ENCODE assay signal across 18 cellular contexts in the genomic region with DNA sequence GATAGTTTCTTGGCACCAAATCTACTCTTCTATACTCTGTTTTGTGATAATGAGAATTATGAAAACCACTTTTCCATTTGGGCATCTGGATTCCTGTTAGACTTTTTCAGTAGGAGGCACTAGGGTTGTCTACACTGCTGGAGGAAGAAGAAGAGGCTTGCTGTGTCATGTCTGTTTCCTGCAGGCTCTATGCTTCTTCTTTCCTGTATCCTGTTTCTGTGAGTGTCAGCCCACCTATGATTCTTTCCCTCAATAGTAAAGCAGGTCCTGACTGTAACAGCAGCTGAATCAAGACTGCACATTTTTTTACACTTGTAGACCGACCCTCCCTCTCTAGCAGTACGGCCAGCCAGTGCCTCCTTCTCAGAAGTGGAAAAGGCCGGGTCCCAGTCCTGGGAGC.
A peak's percentile ranks its signal among the peaks of the same experiment; 100 is the strongest.
DNase-seq lines count a peak whose midpoint lies in the region; ATAC-seq, FAIRE-seq and TF ChIP-seq lines count a peak whose summit lies in the region.
"Had no signal": no experiment of that assay in that cellular context is flagged by ENCODE, and none has a peak within 500 bp of the region (broad histone marks: within the 10 kb centered on the region; RNA-seq: fewer than 3 reads in every experiment).

No MANE protein-coding gene starts in this region.

- H3K4me1 Mint-ChIP-seq in mesothelial cell of epicardium = peaks cover 52% of the 10 kb centered on the region
- no peaks in the 10 kb centered on the region for H3K4me1 Mint-ChIP-seq in CD8-positive, alpha-beta T cell (ENCODE audit: low read depth)
- H3K4me1 Mint-ChIP-seq: activated naive CD8-positive, alpha-beta T cell treated with anti-CD3 and anti-CD28 coated beads for 36 hours; central memory CD8-positive, alpha-beta T cell had no signal

- no peak for TF ChIP-seq POLR2A in gastroesophageal sphincter (IDR thresholded peaks at IDR 0.05)

- WGBS in gastroesophageal sphincter (ENCODE audit: low coverage in 1 of 2), 2 donors = 48 to 90% methylated on average over 2 to 3 of the region's 3 CpGs

- H4K20me1 ChIP-seq in DND-41 (ENCODE audit: insufficient read depth, low read length) (no peaks in the 10 kb centered on the region), Loucy (ENCODE audit: insufficient read depth, low read length, poor library complexity, severe bottlenecking) (no peaks in the 10 kb centered on the region)

- DNase-seq in DND-41 = no peak
- DNase-seq in bronchial epithelial cell (ENCODE audit: low read depth) = peak; percentile 69
- no peak for DNase-seq in mesothelial cell of epicardium (ENCODE audit: low spot score in 2 of 2, unreplicated experiment in 2 of 2)
- no peak for DNase-seq in CD8-positive, alpha-beta T cell
- DNase-seq in NCI-H446 treated with DMSO at 0.1 percent for 48 hours (lab: John Stamatoyannopoulos, UW) = no peak
- DNase-seq: activated CD8-positive, alpha-beta T cell treated with anti-CD3 and anti-CD28 coated beads for 36 hours; activated naive CD8-positive, alpha-beta T cell treated with anti-CD3 and anti-CD28 coated beads for 36 hours; activated T-cell treated with anti-CD3 and anti-CD28 coated beads, Interleukin-2, amount 50 U/mL, for 48 hours; NCI-H1092; NCI-H748 treated with DMSO at 0.1 percent for 48 hours; SW 1271 had no signal

- H3K9me3 ChIP-seq in DND-41 (ENCODE audit: insufficient read depth, low read length, severe bottlenecking) (no peaks in the 10 kb centered on the region), Loucy (ENCODE audit: insufficient read depth, low read depth, low read length) (no peaks in the 10 kb centered on the region), gastroesophageal sphincter (no peaks in the 10 kb centered on the region)
- no peaks in the 10 kb centered on the region for H3K9me3 ChIP-seq in CD8-positive, alpha-beta T cell (ENCODE audit: low read length)
- H3K9me3 ChIP-seq: right atrium auricular region had no signal

- POLR2A ChIA-PET in CD8-positive, alpha-beta T cell (lab: Charles Lee) = interaction anchor here (0.7 kb wide), 1 partner anchor 304 kb away, joined by 3 read pairs; no protein-coding TSS in a partner anchor

- CTCF ChIA-PET in CD8-positive, alpha-beta T cell (lab: Charles Lee) = no interaction called here

- no peaks in the 10 kb centered on the region for H3F3A ChIP-seq in Loucy (ENCODE audit: low read depth)

- H3K4me3 ChIP-seq in DND-41 (ENCODE audit: low read depth in 1 of 2, low read length in 2 of 2) = no peak overlapping the region
- no peak overlapping the region for H3K4me3 ChIP-seq in Loucy (ENCODE audit: low read length, poor library complexity, severe bottlenecking)
- no peak overlapping the region for H3K4me3 ChIP-seq in bronchial epithelial cell (ENCODE audit: low read depth, low read length)
- no peak overlapping the region for H3K4me3 ChIP-seq in gastroesophageal sphincter
- H3K4me3 ChIP-seq in CD8-positive, alpha-beta T cell (ENCODE audit: low read depth, low read length) = no peak overlapping the region
- H3K4me3 ChIP-seq: right atrium auricular region had no signal

- intact Hi-C loops in CD8-positive, alpha-beta T cell (cut with DNase I, micrococcal nuclease) = no loop called here

- H3K9ac ChIP-seq in DND-41 (ENCODE audit: low read depth, low read length) = no peak overlapping the region
- H3K9ac ChIP-seq in Loucy (ENCODE audit: low read depth, low read length, poor library complexity, severe bottlenecking) = no peak overlapping the region

- FAIRE-seq in bronchial epithelial cell (lab: Jason Lieb, UNC) = no peak

- H3K9me3 Mint-ChIP-seq in mesothelial cell of epicardium = peaks cover 23% of the 10 kb centered on the region
- no peaks in the 10 kb centered on the region for H3K9me3 Mint-ChIP-seq in CD8-positive, alpha-beta T cell
- H3K9me3 Mint-ChIP-seq: activated CD8-positive, alpha-beta T cell treated with anti-CD3 and anti-CD28 coated beads for 36 hours; activated naive CD8-positive, alpha-beta T cell treated with anti-CD3 and anti-CD28 coated beads for 36 hours had no signal

- no peaks in the 10 kb centered on the region for H3K79me2 ChIP-seq in DND-41 (ENCODE audit: insufficient read depth, low read length)
- no peaks in the 10 kb centered on the region for H3K79me2 ChIP-seq in Loucy (ENCODE audit: insufficient read depth, low read length)

- TF ChIP-seq EP300 in gastroesophageal sphincter (IDR thresholded peaks at IDR 0.05) = no peak

- H3K27ac Mint-ChIP-seq in mesothelial cell of epicardium = peak overlapping the region; percentile 83
- no peak overlapping the region for H3K27ac Mint-ChIP-seq in CD8-positive, alpha-beta T cell
- H3K27ac Mint-ChIP-seq: activated CD8-positive, alpha-beta T cell treated with anti-CD3 and anti-CD28 coated beads for 36 hours; activated naive CD8-positive, alpha-beta T cell treated with anti-CD3 and anti-CD28 coated beads for 36 hours had no signal

- TF ChIP-seq CTCF in DND-41 (IDR thresholded peaks at IDR 0.05; ENCODE audit: borderline replicate concordance, extremely low read depth, low read length, poor library complexity, severe bottlenecking) (no peak), Loucy (conservative IDR thresholded peaks at IDR 0.05; ENCODE audit: low read length) (no peak), bronchial epithelial cell (IDR thresholded peaks at IDR 0.05; ENCODE audit: insufficient read depth, low read length, severe bottlenecking) (no peak), mesothelial cell of epicardium (IDR thresholded peaks at IDR 0.05; ENCODE audit: unreplicated experiment) (no peak), gastroesophageal sphincter (IDR thresholded peaks at IDR 0.05) (no peak)
- no peak for TF ChIP-seq CTCF in CD8-positive, alpha-beta T cell (IDR thresholded peaks at IDR 0.05)

- H2AFZ ChIP-seq in DND-41 (ENCODE audit: low read depth, low read length) (no peak overlapping the region), Loucy (ENCODE audit: low read length) (peak overlapping the region; percentile 37)

- H3K36me3 ChIP-seq in DND-41 (ENCODE audit: insufficient read depth, low read length) (no peaks in the 10 kb centered on the region), Loucy (ENCODE audit: insufficient read depth, low read length) (no peaks in the 10 kb centered on the region), bronchial epithelial cell (ENCODE audit: control insufficient read depth, insufficient read depth, low read length) (no peaks in the 10 kb centered on the region), gastroesophageal sphincter (no peaks in the 10 kb centered on the region)
- no peaks in the 10 kb centered on the region for H3K36me3 ChIP-seq in CD8-positive, alpha-beta T cell (ENCODE audit: insufficient read depth, low read length)
- H3K36me3 ChIP-seq: right atrium auricular region had no signal

- H3K27me3 Mint-ChIP-seq in mesothelial cell of epicardium (ENCODE audit: low read depth) = no peaks in the 10 kb centered on the region
- no peaks in the 10 kb centered on the region for H3K27me3 Mint-ChIP-seq in CD8-positive, alpha-beta T cell (ENCODE audit: low read depth)
- H3K27me3 Mint-ChIP-seq: activated CD8-positive, alpha-beta T cell treated with anti-CD3 and anti-CD28 coated beads for 36 hours; activated naive CD8-positive, alpha-beta T cell treated with anti-CD3 and anti-CD28 coated beads for 36 hours; central memory CD8-positive, alpha-beta T cell had no signal

- H3K4me2 ChIP-seq in DND-41 (ENCODE audit: insufficient read depth, low read length) (no peak overlapping the region), Loucy (ENCODE audit: low read depth, low read length, poor library complexity, severe bottlenecking) (peak overlapping the region; percentile 21)

- H3K4me1 ChIP-seq in DND-41 (ENCODE audit: insufficient read depth, low read length) = no peaks in the 10 kb centered on the region
- peaks cover 9% of the 10 kb centered on the region for H3K4me1 ChIP-seq in Loucy (ENCODE audit: insufficient read depth, low read length, poor library complexity, severe bottlenecking)
- no peaks in the 10 kb centered on the region for H3K4me1 ChIP-seq in gastroesophageal sphincter
- H3K4me1 ChIP-seq in CD8-positive, alpha-beta T cell (ENCODE audit: insufficient read depth, low read length) = no peaks in the 10 kb centered on the region

- H3K36me3 Mint-ChIP-seq in mesothelial cell of epicardium = peaks cover 9% of the 10 kb centered on the region
- H3K36me3 Mint-ChIP-seq in CD8-positive, alpha-beta T cell = no peaks in the 10 kb centered on the region
- H3K36me3 Mint-ChIP-seq: activated naive CD8-positive, alpha-beta T cell treated with anti-CD3 and anti-CD28 coated beads for 36 hours had no signal

- H3K27me3 ChIP-seq in DND-41 (ENCODE audit: insufficient read depth, low read length, poor library complexity) (no peaks in the 10 kb centered on the region), Loucy (ENCODE audit: insufficient read depth, low read length, poor library complexity, severe bottlenecking) (no peaks in the 10 kb centered on the region), bronchial epithelial cell (ENCODE audit: control insufficient read depth, insufficient read depth, low read length) (no peaks in the 10 kb centered on the region), gastroesophageal sphincter (no peaks in the 10 kb centered on the region)
- H3K27me3 ChIP-seq in CD8-positive, alpha-beta T cell (ENCODE audit: insufficient read depth, low read length) = no peaks in the 10 kb centered on the region
- H3K27me3 ChIP-seq: right atrium auricular region had no signal

- H3K27ac ChIP-seq in DND-41 (ENCODE audit: low read length) = no peak overlapping the region
- no peak overlapping the region for H3K27ac ChIP-seq in gastroesophageal sphincter
- H3K27ac ChIP-seq in CD8-positive, alpha-beta T cell (ENCODE audit: low read depth, low read length) = no peak overlapping the region
- H3K27ac ChIP-seq: right atrium auricular region, VCaP had no signal

- peak; percentile 74 for ATAC-seq in DND-41 (ENCODE audit: insufficient read depth, low read depth)
- ATAC-seq in GM19023 (IDR thresholded peaks at IDR 0.05; ENCODE audit: unreplicated experiment) = no peak
- ATAC-seq in gastroesophageal sphincter = no peak
- no peak for ATAC-seq in CD8-positive, alpha-beta T cell
- ATAC-seq: activated CD8-positive, alpha-beta T cell treated with anti-CD3 and anti-CD28 coated beads for 36 hours had no signal

- no peak overlapping the region for H3K4me3 Mint-ChIP-seq in mesothelial cell of epicardium
- no peak overlapping the region for H3K4me3 Mint-ChIP-seq in CD8-positive, alpha-beta T cell
- H3K4me3 Mint-ChIP-seq: activated CD8-positive, alpha-beta T cell treated with anti-CD3 and anti-CD28 coated beads for 36 hours; activated naive CD8-positive, alpha-beta T cell treated with anti-CD3 and anti-CD28 coated beads for 36 hours; central memory CD8-positive, alpha-beta T cell; neural crest cell had no signal

- H3K9me2 ChIP-seq in Loucy (replicated peaks; ENCODE audit: low read depth, low read length) = no peaks in the 10 kb centered on the region
